7 cellular contexts compared by ENCODE assay signal in the genomic region with DNA sequence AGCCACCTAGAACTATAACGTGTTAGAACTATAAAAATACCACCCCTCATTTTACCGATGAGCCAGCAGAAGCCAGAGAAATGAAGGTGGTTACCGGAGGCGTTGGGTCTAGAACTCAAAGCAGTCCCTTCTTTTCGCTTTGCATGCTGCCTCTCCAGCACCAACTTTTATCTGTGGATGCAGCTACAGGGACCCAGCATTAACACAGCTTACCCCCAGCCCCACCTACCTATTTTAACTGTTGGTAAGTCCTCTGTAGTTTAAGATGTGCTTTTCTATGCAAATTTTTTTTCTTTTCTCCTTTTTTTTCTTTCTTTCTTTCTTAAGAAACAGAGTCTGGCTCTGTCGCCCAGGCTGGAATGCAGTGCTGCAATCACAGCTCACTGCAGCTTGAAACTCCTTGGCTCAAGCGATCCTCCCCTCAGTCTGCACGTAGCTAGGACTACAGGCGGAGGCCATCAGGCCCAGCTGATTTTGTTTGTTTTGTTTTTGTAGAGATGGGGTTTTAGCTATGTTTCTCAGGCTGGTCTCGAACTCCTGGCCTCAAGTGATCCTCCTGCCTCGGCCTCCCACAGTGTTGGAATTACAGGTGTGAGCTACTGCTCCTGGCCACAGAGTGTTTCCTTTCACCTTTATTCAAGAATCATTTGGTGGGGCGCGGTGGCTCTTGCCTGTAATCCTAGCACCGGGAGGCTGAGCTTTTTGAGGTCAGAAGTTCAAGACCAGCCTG. TPM values are rescaled to one million over a fixed set of nuclear protein-coding genes. Genes with fewer than 3 reads are reported as not detected.
DNase-seq lines count a peak whose midpoint lies in the region; ATAC-seq, FAIRE-seq and TF ChIP-seq lines count a peak whose summit lies in the region.

No MANE protein-coding gene starts in this region.

- H3K36me3 ChIP-seq in HUES48 (ENCODE audit: control insufficient read depth, insufficient read depth, low read length) (peaks cover 18% of the 10 kb centered on the region), adrenal gland (replicated peaks in 1 of 2) (no peaks in the 10 kb centered on the region), iPS DF 6.9 (ENCODE audit: control insufficient read depth, insufficient read depth, low read length) (no peaks in the 10 kb centered on the region), small intestine (ENCODE audit: control insufficient read depth in 2 of 2, insufficient read depth in 2 of 2, low read length in 2 of 2) (no peaks in the 10 kb centered on the region)

- intact Hi-C loops in adrenal gland (cut with DNase I) = no loop called here

- H3K4me3 ChIP-seq in HUES48 (ENCODE audit: low read depth, low read length) = peak overlapping the region; percentile 99
- H3K4me3 ChIP-seq in adrenal gland = peak overlapping the region; percentile 75 to 90 (median 78)
- peak overlapping the region; percentile 75 for H3K4me3 ChIP-seq in iPS DF 6.9 (ENCODE audit: low read length)
- peak overlapping the region; percentile 73 to 89 for H3K4me3 ChIP-seq in small intestine (ENCODE audit: low read depth in 1 of 2, low read length in 2 of 2)

- H3K9me3 ChIP-seq in HUES48 (ENCODE audit: control insufficient read depth, insufficient read depth, low read length) (no peaks in the 10 kb centered on the region), adrenal gland (replicated peaks in 1 of 3) (no peaks in the 10 kb centered on the region), iPS DF 6.9 (ENCODE audit: control insufficient read depth, insufficient read depth, low read length) (no peaks in the 10 kb centered on the region), small intestine (ENCODE audit: control insufficient read depth, low read depth) (no peaks in the 10 kb centered on the region)

- peak overlapping the region; percentile 96 for H3K9ac ChIP-seq in HUES48 (ENCODE audit: low read depth, low read length)

- DNase-seq in GM04504 (ENCODE audit: low read depth) (peak; percentile 26), adrenal gland (peak in 6 of 7 donors; percentile 34 to 64 (median 55)), iPS DF 6.9 (ENCODE audit: low read depth, low spot score) (no peak), small intestine (no peak), DMS 273 treated with DMSO at 0.1 percent for 48 hours (lab: John Stamatoyannopoulos, UW) (no peak)

- TF ChIP-seq POLR2A in adrenal gland (IDR thresholded peaks at IDR 0.05) = peak in 1 of 2 donors; percentile 32

- no peak for FAIRE-seq in small intestine (lab: Jason Lieb, UNC)

- peak; percentile 30 for ATAC-seq in GM21528 (IDR thresholded peaks at IDR 0.05; ENCODE audit: low FRiP score, unreplicated experiment)

- no peaks in the 10 kb centered on the region for H3K27me3 ChIP-seq in HUES48 (ENCODE audit: control insufficient read depth, insufficient read depth, low read length)
- no peaks in the 10 kb centered on the region for H3K27me3 ChIP-seq in adrenal gland
- no peaks in the 10 kb centered on the region for H3K27me3 ChIP-seq in iPS DF 6.9 (ENCODE audit: control insufficient read depth, insufficient read depth, low read length)
- no peaks in the 10 kb centered on the region for H3K27me3 ChIP-seq in small intestine (ENCODE audit: control insufficient read depth in 2 of 2, insufficient read depth in 2 of 2, low read length in 2 of 2)

- no peak for TF ChIP-seq CTCF in adrenal gland (IDR thresholded peaks at IDR 0.05)

- peak overlapping the region; percentile 88 for H3K27ac ChIP-seq in HUES48 (ENCODE audit: low read depth, low read length)
- H3K27ac ChIP-seq in adrenal gland = peak overlapping the region; percentile 49 to 98 (median 90)
- no peak overlapping the region for H3K27ac ChIP-seq in iPS DF 6.9 (ENCODE audit: low read length)
- peak overlapping the region; percentile 92 to 95 for H3K27ac ChIP-seq in small intestine (ENCODE audit: low read depth in 1 of 2, low read length in 1 of 2)

- WGBS in adrenal gland, 4 donors = 40 to 43% (median 40%) methylated on average over 14 of the region's 14 CpGs
- no CpG with 5 or more reads among the region's 14 CpGs for WGBS in iPS DF 6.9 (ENCODE audit: insufficient coverage, insufficient read length)
- 39 to 43% (median 40%) methylated on average over 14 of the region's 14 CpGs for WGBS in small intestine, 3 donors

- H3K4me1 ChIP-seq in HUES48 (ENCODE audit: control insufficient read depth, insufficient read depth, low read length) = no peaks in the 10 kb centered on the region
- H3K4me1 ChIP-seq in adrenal gland (replicated peaks in 1 of 2) = peaks cover 0 to 14% of the 10 kb centered on the region in 2 donors
- H3K4me1 ChIP-seq in iPS DF 6.9 (ENCODE audit: control insufficient read depth, insufficient read depth, low read length) = no peaks in the 10 kb centered on the region
- H3K4me1 ChIP-seq in small intestine (ENCODE audit: control insufficient read depth in 2 of 2, insufficient read depth in 1 of 2, low read depth in 1 of 2, low read length in 1 of 2) = no peaks in the 10 kb centered on the region

RNA-seq across cellular contexts. Expression of gene USP45, which starts 6.5 kb away (rescaled TPM):
- total RNA-seq in adrenal gland = 10 to 100 TPM in 2 of 8 donors, 1 to 10 TPM in 6; 2.4 to 13.7 (median 8.0) TPM
- 1 to 10 TPM; 3.3 to 7.0 (median 5.7) TPM for polyA plus RNA-seq in adrenal gland
- 1 to 10 TPM; 3.8 to 6.3 (median 5.4) TPM for polyA plus RNA-seq in small intestine

RNA-seq across cellular contexts. Expression of gene CCNC, which starts 46.7 kb away (rescaled TPM):
- total RNA-seq in adrenal gland = 10 to 100 TPM; 30.5 to 80.8 (median 54.4) TPM
- polyA plus RNA-seq in adrenal gland (10 to 100 TPM; 18.7 to 80.2 (median 28.5) TPM), small intestine (10 to 100 TPM; 40.4 to 55.0 (median 45.1) TPM)

Comparison
In these comparisons a context has a peak if more than half of its experiments do, and no peak if none do; other contexts are left out.
1. DNase-seq: peak in GM04504 (single experiment) and adrenal gland (6 of 7); none in iPS DF 6.9 (single experiment), small intestine (single experiment) and DMS 273 treated with DMSO at 0.1 percent for 48 hours (single experiment).
2. Peak in every context shown above with its lines, with median percentiles within 50 percentile points of each other: H3K4me3 ChIP-seq.